Comparison of ENCODE assay signal across 8 cellular contexts in the genomic region with DNA sequence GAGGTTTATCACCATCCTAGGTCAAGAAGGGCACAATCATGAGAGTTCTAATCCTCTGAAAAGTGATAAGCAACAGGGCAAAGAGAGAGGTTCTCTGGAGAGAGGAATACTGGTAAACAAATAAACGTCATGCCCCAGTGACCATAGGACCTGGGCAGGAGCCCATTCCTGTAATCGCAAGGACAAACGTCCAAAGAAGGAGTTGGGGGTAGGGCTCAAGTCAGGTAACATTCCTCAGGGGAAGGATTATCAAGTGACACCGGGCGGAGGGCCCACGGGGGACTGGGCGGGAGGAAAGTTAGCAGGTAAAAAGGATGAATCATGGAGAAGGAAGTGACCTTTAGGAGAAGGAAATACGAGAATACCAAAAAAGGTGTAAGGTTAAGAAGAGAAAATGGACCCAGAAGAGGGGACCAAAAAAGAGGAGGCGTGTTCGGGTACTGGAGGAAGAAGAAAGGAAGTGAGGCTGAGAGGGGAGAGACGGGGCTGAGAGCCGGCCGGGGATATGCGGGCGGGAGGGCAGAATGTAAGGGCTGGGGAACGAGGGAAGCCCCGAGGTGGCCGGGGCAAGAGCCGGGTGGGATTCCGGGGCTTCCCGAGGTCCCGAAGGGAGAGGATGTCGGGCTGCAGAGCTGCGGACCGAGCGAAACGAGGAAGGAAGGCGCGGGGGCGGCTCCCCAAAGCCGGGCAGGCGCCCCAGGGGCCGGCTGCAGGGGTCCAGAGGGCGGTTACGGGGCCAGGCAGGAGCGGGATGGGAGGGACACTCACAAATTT. TPM values are rescaled to one million over a fixed set of nuclear protein-coding genes. Genes with fewer than 3 reads are reported as not detected.
DNase-seq lines count a peak whose midpoint lies in the region; ATAC-seq lines count a peak whose summit lies in the region.

No MANE protein-coding gene starts in this region.

- peak overlapping the region; percentile 94 for H3K9ac ChIP-seq in mesendoderm (ENCODE audit: low read length)

- H3K36me3 ChIP-seq in mesendoderm (ENCODE audit: control insufficient read depth, insufficient read depth, low read length) = peaks cover 5% of the 10 kb centered on the region

- peak overlapping the region; percentile 96 for H3K27ac ChIP-seq in mesendoderm (ENCODE audit: low read depth, low read length)

- H3K79me1 ChIP-seq in mesendoderm (ENCODE audit: low read length) = peaks cover 4% of the 10 kb centered on the region

- no peak overlapping the region for H2BK5ac ChIP-seq in mesendoderm (ENCODE audit: low read length)

- H3K4me3 ChIP-seq in mesendoderm (ENCODE audit: low read length) = peak overlapping the region; percentile 89

- peaks cover 41% of the 10 kb centered on the region for H3K36me3 Mint-ChIP-seq in activated CD4-positive, alpha-beta T cell treated with anti-CD3 and anti-CD28 coated beads, Interleukin-2, amount 10 ng/mL, durations not matched to agents 24 days and 14 days (ENCODE audit: low read depth)

- no peak overlapping the region for H2AK5ac ChIP-seq in mesendoderm (ENCODE audit: low read length)

- H3K18ac ChIP-seq in mesendoderm (ENCODE audit: low read length) = peak overlapping the region; percentile 99

- peak overlapping the region; percentile 84 for H2BK120ac ChIP-seq in mesendoderm (ENCODE audit: low read depth, low read length)

- no peak overlapping the region for H3K23ac ChIP-seq in mesendoderm (ENCODE audit: low read length)

- H3K79me2 ChIP-seq in mesendoderm (ENCODE audit: control insufficient read depth, insufficient read depth, low read length) = peaks cover 38% of the 10 kb centered on the region

- H3K4me1 ChIP-seq in mesendoderm (ENCODE audit: control insufficient read depth, low read depth, low read length) = peaks cover 14% of the 10 kb centered on the region

- H3K4me1 Mint-ChIP-seq in activated CD4-positive, alpha-beta T cell treated with anti-CD3 and anti-CD28 coated beads, Interleukin-2, amount 10 ng/mL, durations not matched to agents 24 days and 14 days = peaks cover 56% of the 10 kb centered on the region
- H3K4me1 Mint-ChIP-seq in stimulated activated naive CD8-positive, alpha-beta T cell treated with anti-CD3 and anti-CD28 coated beads, Interleukin-15, amount 100 ng/mL, for 72 hours = peaks cover 75% of the 10 kb centered on the region

- peak overlapping the region; percentile 99 for H3K27ac Mint-ChIP-seq in activated CD4-positive, alpha-beta T cell treated with anti-CD3 and anti-CD28 coated beads, Interleukin-2, amount 10 ng/mL, durations not matched to agents 24 days and 14 days
- H3K27ac Mint-ChIP-seq in stimulated activated naive CD8-positive, alpha-beta T cell treated with anti-CD3 and anti-CD28 coated beads, Interleukin-15, amount 100 ng/mL, for 72 hours = peak overlapping the region; percentile 88 to 99

- no peaks in the 10 kb centered on the region for H3K27me3 ChIP-seq in mesendoderm (ENCODE audit: insufficient read depth, low read length, poor library complexity)

- peak; percentile 33 for ATAC-seq in HG02840 (IDR thresholded peaks at IDR 0.05; ENCODE audit: low FRiP score, unreplicated experiment)
- ATAC-seq in stimulated activated naive CD8-positive, alpha-beta T cell treated with anti-CD3 and anti-CD28 coated beads, Interleukin-15, amount 100 ng/mL, for 72 hours = peak; percentile 64

- peak overlapping the region; percentile 93 for H3K56ac ChIP-seq in mesendoderm (ENCODE audit: low read length)

- no peak overlapping the region for H2BK15ac ChIP-seq in mesendoderm (replicated peaks; ENCODE audit: low read depth)

- H3K4ac ChIP-seq in mesendoderm (ENCODE audit: low read depth, low read length) = peak overlapping the region; percentile 99

- WGBS in mesendoderm (ENCODE audit: extremely low coverage, insufficient coverage, low lambda C conversion rate) = no CpG with 5 or more reads among the region's 36 CpGs

- peak overlapping the region; percentile 100 for H3K4me3 Mint-ChIP-seq in activated CD4-positive, alpha-beta T cell treated with anti-CD3 and anti-CD28 coated beads, Interleukin-2, amount 10 ng/mL, durations not matched to agents 24 days and 14 days
- peak overlapping the region; percentile 86 to 99 for H3K4me3 Mint-ChIP-seq in stimulated activated naive CD8-positive, alpha-beta T cell treated with anti-CD3 and anti-CD28 coated beads, Interleukin-15, amount 100 ng/mL, for 72 hours

- no peaks in the 10 kb centered on the region for H3K27me3 Mint-ChIP-seq in activated CD4-positive, alpha-beta T cell treated with anti-CD3 and anti-CD28 coated beads, Interleukin-2, amount 10 ng/mL, durations not matched to agents 24 days and 14 days
- no peaks in the 10 kb centered on the region for H3K27me3 Mint-ChIP-seq in stimulated activated naive CD8-positive, alpha-beta T cell treated with anti-CD3 and anti-CD28 coated beads, Interleukin-15, amount 100 ng/mL, for 72 hours

- DNase-seq in SIG-M5 treated with dmso at 0.1 percent for 504 hours (lab: John Stamatoyannopoulos, UW; ENCODE audit: unreplicated experiment) (peak; percentile 85), SIG-M5 (lab: John Stamatoyannopoulos, UW) (no peak), NCI-H146 treated with DMSO at 0.1 percent for 48 hours (lab: John Stamatoyannopoulos, UW; ENCODE audit: unreplicated experiment) (peak; percentile 32), ecto neural progenitor cell (ENCODE audit: low spot score) (peak; percentile 65), mesendoderm (peak; percentile 92)
- DNase-seq in activated CD4-positive, alpha-beta T cell treated with anti-CD3 and anti-CD28 coated beads, Interleukin-2, amount 10 ng/mL, durations not matched to agents 24 days and 14 days = peak; percentile 84
- DNase-seq in stimulated activated naive CD8-positive, alpha-beta T cell treated with anti-CD3 and anti-CD28 coated beads, Interleukin-15, amount 100 ng/mL, for 72 hours = peak; percentile 68 to 73

- peak overlapping the region; percentile 84 for H3K4me2 ChIP-seq in mesendoderm (ENCODE audit: low read length)

- intact Hi-C loops in activated CD4-positive, alpha-beta T cell treated with anti-CD3 and anti-CD28 coated beads, Interleukin-2, amount 10 ng/mL, durations not matched to agents 24 days and 14 days (cut with micrococcal nuclease) = no loop called here

- peak overlapping the region; percentile 83 for H4K8ac ChIP-seq in mesendoderm (ENCODE audit: low read depth, low read length)

- H3K9me3 Mint-ChIP-seq in activated CD4-positive, alpha-beta T cell treated with anti-CD3 and anti-CD28 coated beads, Interleukin-2, amount 10 ng/mL, durations not matched to agents 24 days and 14 days = no peaks in the 10 kb centered on the region
- H3K9me3 Mint-ChIP-seq in stimulated activated naive CD8-positive, alpha-beta T cell treated with anti-CD3 and anti-CD28 coated beads, Interleukin-15, amount 100 ng/mL, for 72 hours = no peaks in the 10 kb centered on the region

- no peak overlapping the region for H4K5ac ChIP-seq in mesendoderm (ENCODE audit: low read length)

RNA-seq across cellular contexts. Expression of a gene that starts 0.6 kb away (rescaled TPM):
- total RNA-seq in activated CD4-positive, alpha-beta T cell treated with anti-CD3 and anti-CD28 coated beads, Interleukin-2, amount 10 ng/mL, durations not matched to agents 24 days and 14 days = 225 and 232 TPM in 2 replicates
- 75.1 TPM for polyA plus RNA-seq in mesendoderm (2013, experiment 1 of 2)
- 72.9 TPM for polyA plus RNA-seq in mesendoderm (2013, experiment 2 of 2)

RNA-seq across cellular contexts. Expression of a gene that starts 18.4 kb away (rescaled TPM):
- 88.1 and 92.3 TPM in 2 replicates for total RNA-seq in activated CD4-positive, alpha-beta T cell treated with anti-CD3 and anti-CD28 coated beads, Interleukin-2, amount 10 ng/mL, durations not matched to agents 24 days and 14 days
- 65.6 TPM for polyA plus RNA-seq in mesendoderm (2013, experiment 1 of 2)
- 64.3 TPM for polyA plus RNA-seq in mesendoderm (2013, experiment 2 of 2)

RNA-seq across cellular contexts. Expression of a gene that starts 18.6 kb away (rescaled TPM):
- total RNA-seq in activated CD4-positive, alpha-beta T cell treated with anti-CD3 and anti-CD28 coated beads, Interleukin-2, amount 10 ng/mL, durations not matched to agents 24 days and 14 days = 24.1 TPM in 2 replicates
- polyA plus RNA-seq in mesendoderm (2013, experiment 1 of 2) = 4.3 TPM
- 4.2 TPM for polyA plus RNA-seq in mesendoderm (2013, experiment 2 of 2)

RNA-seq across cellular contexts. Expression of a gene that starts 33.0 kb away (rescaled TPM):
- total RNA-seq in activated CD4-positive, alpha-beta T cell treated with anti-CD3 and anti-CD28 coated beads, Interleukin-2, amount 10 ng/mL, durations not matched to agents 24 days and 14 days = 33.1 and 34.5 TPM in 2 replicates
- polyA plus RNA-seq in mesendoderm (2013, experiment 1 of 2) = 7.9 TPM
- polyA plus RNA-seq in mesendoderm (2013, experiment 2 of 2) = 8.7 TPM
